ENCODE assay signal across 8 cellular contexts in the genomic region with DNA sequence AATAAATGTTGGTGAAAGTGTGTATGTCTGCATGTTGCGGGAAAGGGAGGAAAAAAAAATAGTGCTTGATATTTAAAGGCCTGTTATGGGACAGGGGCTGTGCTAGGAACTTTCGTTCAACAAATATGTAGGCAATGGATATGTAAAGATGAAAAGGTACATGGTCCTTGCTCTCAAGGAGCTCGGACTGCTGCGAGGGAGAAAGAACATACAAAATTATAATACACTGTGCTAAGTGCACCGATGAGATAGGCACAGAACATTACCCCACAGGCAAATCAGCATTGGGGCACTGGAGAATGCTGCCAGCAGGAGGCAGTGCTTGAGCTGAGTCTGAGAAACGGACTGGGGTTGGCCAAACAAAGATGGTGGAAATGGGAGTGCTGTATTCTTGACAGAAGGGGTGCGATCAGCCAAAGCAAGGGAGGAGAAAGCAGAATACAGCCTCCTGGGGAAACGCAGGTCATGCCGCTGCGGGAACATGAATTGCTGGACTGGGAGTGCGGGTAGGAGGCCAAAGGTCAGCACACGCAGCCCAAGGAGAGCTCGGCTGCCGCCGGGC. TPM values are rescaled to one million over a fixed set of nuclear protein-coding genes. Genes with fewer than 3 reads are reported as not detected.
DNase-seq lines count a peak whose midpoint lies in the region; ATAC-seq and TF ChIP-seq lines count a peak whose summit lies in the region.

No MANE protein-coding gene starts in this region.

- DNase-seq in AG08396 (ENCODE audit: low spot score) (peak; percentile 89), NCI-H345 treated with DMSO at 0.1 percent for 48 hours (lab: John Stamatoyannopoulos, UW; ENCODE audit: unreplicated experiment) (peak; percentile 26), dorsolateral prefrontal cortex (peak; percentile 55 to 87 (median 76))
- DNase-seq in activated CD4-positive, alpha-beta T cell treated with anti-CD3 and anti-CD28 coated beads, Interleukin-2, amount 10 ng/mL, durations not matched to agents 7 days and 5 days = peak; percentile 87
- DNase-seq in stimulated activated CD4-positive, alpha-beta T cell treated with anti-CD3 and anti-CD28 coated beads, Interleukin-4, amount 100 ng/mL, for 24 hours = peak; percentile 87

- CTCF ChIA-PET in activated CD4-positive, alpha-beta T cell treated with anti-CD3 and anti-CD28 coated beads, Interleukin-2, amount 10 ng/mL, durations not matched to agents 7 days and 5 days (lab: Charles Lee) = interaction anchor here (0.6 to 5.4 kb wide), 19 partner anchors 9 to 470 kb away, joined by 3 to 24 read pairs (median 4); partner anchors contain the start of genes RAMAC and RPS17

- no peaks in the 10 kb centered on the region for H3K27me3 ChIP-seq in dorsolateral prefrontal cortex
- no peaks in the 10 kb centered on the region for H3K27me3 ChIP-seq in liver (ENCODE audit: control insufficient read depth in 4 of 4, insufficient read depth in 4 of 4, low read length in 3 of 4)

- TF ChIP-seq CTCF in dorsolateral prefrontal cortex (IDR thresholded peaks at IDR 0.05 in 54 of 56, conservative IDR thresholded peaks at IDR 0.05 in 2 of 56; ENCODE audit: low read depth in 1 of 56, partially characterized antibody in 56 of 56) (peak in 55 of 56 donors; percentile 48 to 87 (median 67)), liver (IDR thresholded peaks at IDR 0.05; ENCODE audit: low read depth, low read length, missing input control) (peak; percentile 75)

- peaks cover 2 to 17% (median 10%) of the 10 kb centered on the region in 4 donors for H3K36me3 ChIP-seq in liver (ENCODE audit: control insufficient read depth in 4 of 4, insufficient read depth in 3 of 4, low read depth in 1 of 4, low read length in 3 of 4)

- H3K27ac ChIP-seq in dorsolateral prefrontal cortex (peak overlapping the region; percentile 42 to 95 (median 87)), liver (ENCODE audit: low read depth in 1 of 2, low read length in 2 of 2) (peak overlapping the region; percentile 35 to 58)

- peak; percentile 74 to 80 for TF ChIP-seq RAD21 in liver (IDR thresholded peaks at IDR 0.05)

- WGBS in liver = 11% methylated on average over 15 of the region's 15 CpGs

- peak; percentile 72 for ATAC-seq in GM18868 (IDR thresholded peaks at IDR 0.05; ENCODE audit: unreplicated experiment)
- ATAC-seq in HG03135 (IDR thresholded peaks at IDR 0.05; ENCODE audit: unreplicated experiment) = peak; percentile 55

- peak overlapping the region; percentile 98 for H3K4me3 Mint-ChIP-seq in activated CD4-positive, alpha-beta T cell treated with anti-CD3 and anti-CD28 coated beads, Interleukin-2, amount 10 ng/mL, durations not matched to agents 7 days and 5 days

- H3K27ac Mint-ChIP-seq in activated CD4-positive, alpha-beta T cell treated with anti-CD3 and anti-CD28 coated beads, Interleukin-2, amount 10 ng/mL, durations not matched to agents 7 days and 5 days = peak overlapping the region; percentile 95

- H3K4me1 Mint-ChIP-seq in activated CD4-positive, alpha-beta T cell treated with anti-CD3 and anti-CD28 coated beads, Interleukin-2, amount 10 ng/mL, durations not matched to agents 7 days and 5 days = peaks cover 47% of the 10 kb centered on the region

- H3K4me1 ChIP-seq in liver (ENCODE audit: control insufficient read depth in 4 of 4, insufficient read depth in 4 of 4, low read length in 3 of 4) = peaks cover 0 to 23% (median 13%) of the 10 kb centered on the region in 4 donors

- H3K4me3 ChIP-seq in dorsolateral prefrontal cortex (peak overlapping the region; percentile 72 to 100 (median 95)), liver (ENCODE audit: low read depth in 1 of 3, low read length in 3 of 3) (peak overlapping the region; percentile 85 to 94 (median 90))

- no peaks in the 10 kb centered on the region for H3K9me3 ChIP-seq in liver (ENCODE audit: control insufficient read depth in 4 of 4, low read length in 3 of 4)

- H3K36me3 Mint-ChIP-seq in activated CD4-positive, alpha-beta T cell treated with anti-CD3 and anti-CD28 coated beads, Interleukin-2, amount 10 ng/mL, durations not matched to agents 7 days and 5 days (ENCODE audit: low read depth) = peaks cover 26% of the 10 kb centered on the region

- POLR2A ChIA-PET in activated CD4-positive, alpha-beta T cell treated with anti-CD3 and anti-CD28 coated beads, Interleukin-2, amount 10 ng/mL, durations not matched to agents 7 days and 5 days (lab: Charles Lee) = interaction anchor here (1.0 kb wide), 1 partner anchor 18 kb away, joined by 3 read pairs; no protein-coding TSS in a partner anchor

- no peaks in the 10 kb centered on the region for H3K27me3 Mint-ChIP-seq in activated CD4-positive, alpha-beta T cell treated with anti-CD3 and anti-CD28 coated beads, Interleukin-2, amount 10 ng/mL, durations not matched to agents 7 days and 5 days

- H3K9ac ChIP-seq in liver (ENCODE audit: low read depth in 1 of 2, low read length in 2 of 2) = peak overlapping the region; percentile 3 to 4

- intact Hi-C loops in dorsolateral prefrontal cortex (cut with DNase I) = loop anchor here (1.0 to 5.0 kb wide), 6 partner anchors 56 to 473 kb away; partner anchors contain the start of genes BTBD1 (in 2 of the 2), HDGFL3 (in 2 of the 2) and TM6SF1 (in 1 of the 2)

- H3K9me3 Mint-ChIP-seq in activated CD4-positive, alpha-beta T cell treated with anti-CD3 and anti-CD28 coated beads, Interleukin-2, amount 10 ng/mL, durations not matched to agents 7 days and 5 days = no peaks in the 10 kb centered on the region

TF ChIP-seq in liver, 16 proteins besides CTCF, POLR2A, EP300 and RAD21:
- TF ChIP-seq YY1 (IDR thresholded peaks at IDR 0.05) = peak; percentile 95
- peak in 1 of 2 donors; percentile 23 for TF ChIP-seq JUND (IDR thresholded peaks at IDR 0.05)
- TF ChIP-seq RXRA (IDR thresholded peaks at IDR 0.05) = peak in 1 of 2 donors; percentile 5
- TF ChIP-seq EGR1 (IDR thresholded peaks at IDR 0.05; ENCODE audit: low read depth in 2 of 2) = no peak
- TF ChIP-seq HNF4G (IDR thresholded peaks at IDR 0.05) = no peak
- peak; percentile 34 for TF ChIP-seq NR2F2 (IDR thresholded peaks at IDR 0.05)

RNA-seq across cellular contexts. Expression of gene C15orf40, which starts 0.6 kb away (rescaled TPM):
- 10 to 100 TPM; 21.5 to 24.5 TPM for total RNA-seq in activated CD4-positive, alpha-beta T cell treated with anti-CD3 and anti-CD28 coated beads, Interleukin-2, amount 10 ng/mL, durations not matched to agents 7 days and 5 days
- 10 to 100 TPM; 15.7 to 34.4 (median 22.5) TPM for total RNA-seq in dorsolateral prefrontal cortex
- total RNA-seq in liver = 10 to 100 TPM in 1 of 2 donors, 1 to 10 TPM in 1; 9.0 to 13.6 TPM
- 10 to 100 TPM in 1 of 2 donors, 1 to 10 TPM in 1; 7.3 to 25.2 TPM for polyA plus RNA-seq in liver

RNA-seq across cellular contexts. Expression of gene RAMAC, which starts 24.8 kb away (rescaled TPM):
- total RNA-seq in activated CD4-positive, alpha-beta T cell treated with anti-CD3 and anti-CD28 coated beads, Interleukin-2, amount 10 ng/mL, durations not matched to agents 7 days and 5 days = 10 to 100 TPM; 23.7 to 26.5 TPM
- total RNA-seq in dorsolateral prefrontal cortex (10 to 100 TPM in 116 of 120 experiments, 1 to 10 TPM in 4; 4.9 to 24.6 (median 17.0) TPM), liver (10 to 100 TPM; 12.9 to 26.1 TPM)
- polyA plus RNA-seq in liver = 10 to 100 TPM; 10.0 to 20.3 TPM

RNA-seq across cellular contexts. Expression of gene BTBD1, which starts 56.3 kb away (rescaled TPM):
- 10 to 100 TPM; 50.4 to 61.0 TPM for total RNA-seq in activated CD4-positive, alpha-beta T cell treated with anti-CD3 and anti-CD28 coated beads, Interleukin-2, amount 10 ng/mL, durations not matched to agents 7 days and 5 days
- 100 to 1,000 TPM in 10 of 120 experiments, 10 to 100 TPM in 110; 61.4 to 113 (median 85.9) TPM for total RNA-seq in dorsolateral prefrontal cortex
- 10 to 100 TPM; 37.8 to 43.9 TPM for total RNA-seq in liver
- polyA plus RNA-seq in liver = 10 to 100 TPM in 1 of 2 donors, 1 to 10 TPM in 1; 8.6 to 17.3 TPM

RNA-seq across cellular contexts. Expression of gene HOMER2, which starts 58.3 kb away (rescaled TPM):
- 10 to 100 TPM in 1 of 2 experiments, 1 to 10 TPM in 1; 7.9 to 10.3 TPM for total RNA-seq in activated CD4-positive, alpha-beta T cell treated with anti-CD3 and anti-CD28 coated beads, Interleukin-2, amount 10 ng/mL, durations not matched to agents 7 days and 5 days
- 10 to 100 TPM; 17.7 to 58.5 (median 39.0) TPM for total RNA-seq in dorsolateral prefrontal cortex
- 10 to 100 TPM in 1 of 2 donors, 1 to 10 TPM in 1; 4.3 to 62.0 TPM for total RNA-seq in liver
- 10 to 100 TPM; 22.1 to 25.0 TPM for polyA plus RNA-seq in liver

Comparison
In these comparisons a context has a peak if more than half of its experiments do, and no peak if none do; other contexts are left out.
1. Peak in every context shown above with its lines: DNase-seq, ATAC-seq, H3K4me3 ChIP-seq and H3K27ac ChIP-seq.
2. DNase-seq: peak in every context shown above with its lines; median percentile 89 in AG08396; 87 in activated CD4-positive, alpha-beta T cell treated with anti-CD3 and anti-CD28 coated beads, Interleukin-2, amount 10 ng/mL, durations not matched to agents 7 days and 5 days; 87 in stimulated activated CD4-positive, alpha-beta T cell treated with anti-CD3 and anti-CD28 coated beads, Interleukin-4, amount 100 ng/mL, for 24 hours; 76 in dorsolateral prefrontal cortex; 26 in NCI-H345 treated with DMSO at 0.1 percent for 48 hours.